ENCODE assay signal across 10 cellular contexts in the genomic region with DNA sequence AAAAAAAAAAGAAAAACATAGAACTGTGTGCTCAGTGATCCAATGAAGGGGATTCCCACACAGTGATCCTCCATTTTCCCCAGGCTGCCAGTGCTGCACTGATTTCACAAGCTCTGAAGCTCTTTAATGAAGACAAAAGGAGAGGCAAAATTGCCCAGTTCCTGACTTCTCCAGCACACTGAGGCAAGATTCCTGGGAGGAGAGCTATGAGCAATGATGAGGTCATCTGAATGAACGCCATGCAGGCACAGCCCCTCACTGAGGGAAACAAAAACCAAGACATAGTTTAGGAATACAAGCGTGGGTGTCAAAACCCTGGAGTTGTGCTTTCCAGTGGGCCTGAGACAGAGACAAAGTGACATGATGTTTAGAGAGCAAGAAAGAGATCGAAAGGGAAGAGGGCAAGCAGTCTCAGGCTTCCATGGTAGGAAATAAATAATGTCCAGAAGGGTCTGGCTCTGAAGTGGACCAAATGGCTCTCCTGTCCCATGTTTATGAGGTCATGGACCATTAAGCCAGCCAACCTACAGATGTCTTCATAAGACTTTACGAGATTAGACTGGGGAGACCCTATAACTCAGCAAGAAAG. TPM values are rescaled to one million over a fixed set of nuclear protein-coding genes. Genes with fewer than 3 reads are reported as not detected.
DNase-seq lines count a peak whose midpoint lies in the region; ATAC-seq and TF ChIP-seq lines count a peak whose summit lies in the region.
"Had no signal": no experiment of that assay in that cellular context is flagged by ENCODE, and none has a peak within 500 bp of the region (broad histone marks: within the 10 kb centered on the region; RNA-seq: fewer than 3 reads in every experiment).

No MANE protein-coding gene starts in this region.

- H3K27me3 Mint-ChIP-seq in activated T-cell treated with anti-CD3 and anti-CD28 coated beads, Interleukin-2, amount 50 U/mL, for 4 hours (ENCODE audit: low read depth), result no peaks in the 10 kb centered on the region
- H3K27me3 Mint-ChIP-seq: activated CD4-positive, alpha-beta memory T cell treated with anti-CD3 and anti-CD28 coated beads for 36 hours had no signal

- TF ChIP-seq POLR2A in gastroesophageal sphincter (IDR thresholded peaks at IDR 0.05) (no peak), gastrocnemius medialis (IDR thresholded peaks at IDR 0.05) (no peak)

- H3K36me3 Mint-ChIP-seq in activated T-cell treated with anti-CD3 and anti-CD28 coated beads, Interleukin-2, amount 50 U/mL, for 4 hours (ENCODE audit: insufficient read depth), result peaks cover 2% of the 10 kb centered on the region

- H3K27ac ChIP-seq in gastroesophageal sphincter, result peak overlapping the region in 3 of 4 donors; percentile 38 to 67 (median 53)
- peak overlapping the region; percentile 4 to 73 (median 20) for H3K27ac ChIP-seq in gastrocnemius medialis

- H3K36me3 ChIP-seq in gastroesophageal sphincter (peaks cover 0 to 3% of the 10 kb centered on the region in 2 donors), gastrocnemius medialis (no peaks in the 10 kb centered on the region)

- ATAC-seq in gastroesophageal sphincter (peak; percentile 91), gastrocnemius medialis (peak; percentile 59 to 63)
- no peak for ATAC-seq in activated T-cell treated with anti-CD3 and anti-CD28 coated beads, Interleukin-2, amount 50 U/mL, for 4 hours

- in situ Hi-C loops in gastrocnemius medialis (cut with MboI; ENCODE audit: low sequenced_read_pairs in 4 of 4), result loop anchor here in 2 of 4 donors (10.0 kb wide), 1 partner anchor 135 kb away; a partner anchor contains a TSS

- H3K4me3 ChIP-seq in gastroesophageal sphincter, result no peak overlapping the region
- no peak overlapping the region for H3K4me3 ChIP-seq in gastrocnemius medialis

- no peak for TF ChIP-seq CTCF in gastroesophageal sphincter (IDR thresholded peaks at IDR 0.05)
- no peak for TF ChIP-seq CTCF in gastrocnemius medialis (IDR thresholded peaks at IDR 0.05 in 4 of 5, conservative IDR thresholded peaks at IDR 0.05 in 1 of 5)

- H3K9me3 ChIP-seq in gastroesophageal sphincter (no peaks in the 10 kb centered on the region), gastrocnemius medialis (no peaks in the 10 kb centered on the region)

- H3K4me1 Mint-ChIP-seq in activated T-cell treated with anti-CD3 and anti-CD28 coated beads, Interleukin-2, amount 50 U/mL, for 4 hours (ENCODE audit: low read depth), result peaks cover 4% of the 10 kb centered on the region

- TF ChIP-seq EP300 in gastroesophageal sphincter (IDR thresholded peaks at IDR 0.05), result no peak

- no peak overlapping the region for H3K4me3 Mint-ChIP-seq in activated T-cell treated with anti-CD3 and anti-CD28 coated beads, Interleukin-2, amount 50 U/mL, for 4 hours
- H3K4me3 Mint-ChIP-seq: activated CD4-positive, alpha-beta memory T cell treated with anti-CD3 and anti-CD28 coated beads for 36 hours had no signal

- intact Hi-C loops in gastrocnemius medialis (cut with DNase I; ENCODE audit: low total_unique reads), result no loop called here

- no peaks in the 10 kb centered on the region for H3K9me3 Mint-ChIP-seq in activated T-cell treated with anti-CD3 and anti-CD28 coated beads, Interleukin-2, amount 50 U/mL, for 4 hours
- H3K9me3 Mint-ChIP-seq: activated CD4-positive, alpha-beta memory T cell treated with anti-CD3 and anti-CD28 coated beads for 36 hours had no signal

- DNase-seq in EL (peak; percentile 98), T1000 (lab: John Stamatoyannopoulos, UW) (peak; percentile 99), gastrocnemius medialis (peak in 1 of 2 donors; percentile 44), NCI-H69 (lab: John Stamatoyannopoulos, UW) (no peak), NCI-H1694 (lab: John Stamatoyannopoulos, UW) (no peak), T-helper 1 cell (no peak)
- no peak for DNase-seq in activated T-cell treated with anti-CD3 and anti-CD28 coated beads, Interleukin-2, amount 50 U/mL, for 4 hours
- DNase-seq: activated CD4-positive, alpha-beta memory T cell treated with anti-CD3 and anti-CD28 coated beads for 36 hours; hippocampal formation had no signal

- H3K4me1 ChIP-seq in gastroesophageal sphincter (peaks cover 0 to 16% (median 8%) of the 10 kb centered on the region in 3 donors), gastrocnemius medialis (peaks cover 11 to 22% of the 10 kb centered on the region in 2 donors)

- 44% methylated on average over 3 to 4 of the region's 4 CpGs for WGBS in gastroesophageal sphincter (ENCODE audit: low coverage in 1 of 2), 2 donors

- H3K27me3 ChIP-seq in gastroesophageal sphincter (no peaks in the 10 kb centered on the region), gastrocnemius medialis (no peaks in the 10 kb centered on the region)

RNA-seq across cellular contexts. Expression of a gene that starts 40.9 kb away (rescaled TPM):
- total RNA-seq in gastroesophageal sphincter (10 to 100 TPM; 25.3 to 35.8 (median 31.9) TPM), gastrocnemius medialis (10 to 100 TPM; 25.3 to 51.8 (median 35.4) TPM)
- 10 to 100 TPM; 14.1 to 19.8 (median 19.2) TPM for total RNA-seq in activated T-cell treated with anti-CD3 and anti-CD28 coated beads, Interleukin-2, amount 50 U/mL, for 4 hours

RNA-seq across cellular contexts. Expression of a gene that starts 50.2 kb away (rescaled TPM):
- total RNA-seq in gastroesophageal sphincter (10 to 100 TPM; 32.5 to 62.4 (median 49.3) TPM), gastrocnemius medialis (1 to 10 TPM; 7.9 to 8.9 (median 8.1) TPM)
- total RNA-seq in activated T-cell treated with anti-CD3 and anti-CD28 coated beads, Interleukin-2, amount 50 U/mL, for 4 hours, result 10 to 100 TPM; 27.9 to 37.0 (median 33.4) TPM

RNA-seq across cellular contexts. Expression of a gene that starts 50.8 kb away (rescaled TPM):
- 100 to 1,000 TPM; 250 to 459 (median 349) TPM for total RNA-seq in gastroesophageal sphincter
- total RNA-seq in gastrocnemius medialis, result 100 to 1,000 TPM; 146 to 412 (median 186) TPM
- total RNA-seq in activated T-cell treated with anti-CD3 and anti-CD28 coated beads, Interleukin-2, amount 50 U/mL, for 4 hours, result 1,000 to 10,000 TPM; 2,725 to 2,849 (median 2,779) TPM

Comparison
In these comparisons a context has a peak if more than half of its experiments do, and no peak if none do; other contexts are left out.
1. DNase-seq: peak in EL (single experiment) and T1000 (single experiment); none in activated T-cell treated with anti-CD3 and anti-CD28 coated beads, Interleukin-2, amount 50 U/mL, for 4 hours (single experiment), NCI-H69 (single experiment), NCI-H1694 (single experiment) and T-helper 1 cell (0 of 5).
2. ATAC-seq: peak in gastroesophageal sphincter (single experiment) and gastrocnemius medialis (2 of 2); none in activated T-cell treated with anti-CD3 and anti-CD28 coated beads, Interleukin-2, amount 50 U/mL, for 4 hours (0 of 2).
3. RNA of a gene that starts 50.8 kb away (total RNA-seq): 2,725 to 2,849 TPM in activated T-cell treated with anti-CD3 and anti-CD28 coated beads, Interleukin-2, amount 50 U/mL, for 4 hours; 250 to 459 TPM in gastroesophageal sphincter and 146 to 412 TPM in gastrocnemius medialis; every median in the first group is over 4 times any median in the second.